Comparison of ENCODE assay signal across 20 cellular contexts in genomic region chr2:105126353-105126752, GRCh38.
DNase-seq lines count a peak whose midpoint lies in the region; ATAC-seq and TF ChIP-seq lines count a peak whose summit lies in the region.
"Had no signal": no experiment of that assay in that cellular context is flagged by ENCODE, and none has a peak within 500 bp of the region (broad histone marks: within the 10 kb centered on the region; RNA-seq: fewer than 3 reads in every experiment).

No MANE protein-coding gene starts in this region.

- no peak overlapping the region for H3K27ac Mint-ChIP-seq in GM23338
- H3K27ac Mint-ChIP-seq in neural progenitor cell = no peak overlapping the region
- H3K27ac Mint-ChIP-seq: CD4-positive, alpha-beta memory T cell; H9; HFFc6 had no signal

- H3K4me1 Mint-ChIP-seq in GM23338 (peaks cover 12% of the 10 kb centered on the region), neural progenitor cell (peaks cover 6% of the 10 kb centered on the region)
- H3K4me1 Mint-ChIP-seq: CD4-positive, alpha-beta memory T cell had no signal

- H4K20me1 ChIP-seq in GM23338 (replicated peaks; ENCODE audit: insufficient read depth) (no peaks in the 10 kb centered on the region), neural progenitor cell (ENCODE audit: low read depth) (no peaks in the 10 kb centered on the region)

- H3K4me2 ChIP-seq in GM23338 (no peak overlapping the region), neural progenitor cell (no peak overlapping the region)
- H3K4me2 ChIP-seq: A549 had no signal

- H3K27me3 ChIP-seq in GM23338 (ENCODE audit: insufficient read depth) (no peaks in the 10 kb centered on the region), neural progenitor cell (no peaks in the 10 kb centered on the region)

- H3K27ac ChIP-seq in GM23338 (ENCODE audit: low read depth) = no peak overlapping the region
- H3K27ac ChIP-seq in neural progenitor cell = no peak overlapping the region
- peak overlapping the region; percentile 45 for H3K27ac ChIP-seq in substantia nigra (ENCODE audit: low read depth, low read length, poor library complexity, severe bottlenecking)
- H3K27ac ChIP-seq: A549 had no signal

- H3K9me2 ChIP-seq in GM23338 (ENCODE audit: insufficient read depth) = no peaks in the 10 kb centered on the region; the same call in 1 of the 2 replicates

- H3K36me3 ChIP-seq in GM23338 (ENCODE audit: insufficient read depth) = no peaks in the 10 kb centered on the region
- no peaks in the 10 kb centered on the region for H3K36me3 ChIP-seq in neural progenitor cell

- peak overlapping the region; percentile 72; the same call in 1 of the 2 replicates for H2AFZ ChIP-seq in GM23338
- peak overlapping the region; percentile 6 for H2AFZ ChIP-seq in neural progenitor cell (replicated peaks)

- H3K9me3 Mint-ChIP-seq in GM23338 (no peaks in the 10 kb centered on the region), neural progenitor cell (peaks cover 3% of the 10 kb centered on the region)
- H3K9me3 Mint-ChIP-seq: HFFc6 had no signal

- no peak for DNase-seq in GM23338 (ENCODE audit: low spot score)
- DNase-seq in globus pallidus (ENCODE audit: low spot score) = peak; percentile 57
- no peak for DNase-seq in neural progenitor cell (ENCODE audit: low spot score)
- peak in 1 of 49 donors; percentile 27 for DNase-seq in substantia nigra (lab: John Stamatoyannopoulos, UW)
- no peak for DNase-seq in stimulated activated CD4-positive, alpha-beta T cell treated with anti-CD3 and anti-CD28 coated beads, Interleukin-2, amount 100 ng/mL, for 24 hours
- DNase-seq in left cardiac atrium = no peak
- DNase-seq in NCI-H2029 treated with DMSO at 0.1 percent for 48 hours (lab: John Stamatoyannopoulos, UW) = no peak
- no peak for DNase-seq in stimulated activated naive CD4-positive, alpha-beta T cell treated with Interleukin-2 at 50 U/mL for 16 hours (lab: John Stamatoyannopoulos, UW)
- DNase-seq: 8988T; ACHN; AML-193; Calu3; CD4-positive, alpha-beta memory T cell; COR-L47; DMS53; DMS79 treated with DMSO at 0.1 percent for 48 hours; GF-D8; HFFc6 had no signal

- H3K9me3 ChIP-seq in neural progenitor cell (ENCODE audit: low read depth) = no peaks in the 10 kb centered on the region
- H3K9me3 ChIP-seq: A549 had no signal

- H3K4me1 ChIP-seq in GM23338 (ENCODE audit: insufficient read depth) (peaks cover 11% of the 10 kb centered on the region), neural progenitor cell (no peaks in the 10 kb centered on the region)
- H3K4me1 ChIP-seq: A549 had no signal

- TF ChIP-seq CTCF in GM23338 (conservative IDR thresholded peaks at IDR 0.05; ENCODE audit: low read depth in 2 of 2) = no peak
- TF ChIP-seq CTCF in neural progenitor cell (IDR thresholded peaks at IDR 0.05) = no peak

- no peak overlapping the region for H3K4me3 Mint-ChIP-seq in GM23338
- no peak overlapping the region for H3K4me3 Mint-ChIP-seq in neural progenitor cell
- H3K4me3 Mint-ChIP-seq: CD4-positive, alpha-beta memory T cell; H9; HFFc6 had no signal

- intact Hi-C loops in left cardiac atrium (cut with DNase I) = no loop called here

- H3K4me3 ChIP-seq in GM23338 (no peak overlapping the region), neural progenitor cell (no peak overlapping the region)
- H3K4me3 ChIP-seq: A549 had no signal

- H3K36me3 Mint-ChIP-seq in GM23338 (ENCODE audit: low read depth) (0 out of 3 replicates have a peak, but pooled peaks cover 4% of the 10 kb centered on the region), neural progenitor cell (no peaks in the 10 kb centered on the region)
- H3K36me3 Mint-ChIP-seq: CD4-positive, alpha-beta memory T cell had no signal

- H3K9ac ChIP-seq in neural progenitor cell = no peak overlapping the region

- no peaks in the 10 kb centered on the region for H3K79me2 ChIP-seq in GM23338 (replicated peaks; ENCODE audit: insufficient read depth)
- no peaks in the 10 kb centered on the region for H3K79me2 ChIP-seq in neural progenitor cell (ENCODE audit: low read depth)

- ATAC-seq in GM23338 = no peak
- ATAC-seq in left cardiac atrium = no peak

- peaks cover 2% of the 10 kb centered on the region for H3K27me3 Mint-ChIP-seq in GM23338 (ENCODE audit: insufficient read depth, low read depth, poor library complexity)
- no peaks in the 10 kb centered on the region for H3K27me3 Mint-ChIP-seq in neural progenitor cell (ENCODE audit: insufficient read depth, low read depth)

- H3F3A ChIP-seq in GM23338 (replicated peaks; ENCODE audit: low read depth) (no peaks in the 10 kb centered on the region), neural progenitor cell (ENCODE audit: low read depth) (no peaks in the 10 kb centered on the region)

TF ChIP-seq in GM23338, 12 proteins besides CTCF, POLR2A, EP300 and RAD21 (continues in another document):
- TF ChIP-seq ZNF114 (CRISPR knock-in tag; IDR thresholded peaks at IDR 0.05) (no peak), ETS1 (IDR thresholded peaks at IDR 0.05) (no peak), NANOG (IDR thresholded peaks at IDR 0.05; ENCODE audit: borderline replicate concordance) (no peak), CREB1 (CRISPR knock-in tag; IDR thresholded peaks at IDR 0.05; ENCODE audit: low read depth) (no peak), ZNF331 (CRISPR knock-in tag; IDR thresholded peaks at IDR 0.05; ENCODE audit: low read depth) (no peak), REST (IDR thresholded peaks at IDR 0.05; ENCODE audit: unreplicated experiment) (no peak)
